12 cellular contexts compared by ENCODE assay signal in the genomic region with DNA sequence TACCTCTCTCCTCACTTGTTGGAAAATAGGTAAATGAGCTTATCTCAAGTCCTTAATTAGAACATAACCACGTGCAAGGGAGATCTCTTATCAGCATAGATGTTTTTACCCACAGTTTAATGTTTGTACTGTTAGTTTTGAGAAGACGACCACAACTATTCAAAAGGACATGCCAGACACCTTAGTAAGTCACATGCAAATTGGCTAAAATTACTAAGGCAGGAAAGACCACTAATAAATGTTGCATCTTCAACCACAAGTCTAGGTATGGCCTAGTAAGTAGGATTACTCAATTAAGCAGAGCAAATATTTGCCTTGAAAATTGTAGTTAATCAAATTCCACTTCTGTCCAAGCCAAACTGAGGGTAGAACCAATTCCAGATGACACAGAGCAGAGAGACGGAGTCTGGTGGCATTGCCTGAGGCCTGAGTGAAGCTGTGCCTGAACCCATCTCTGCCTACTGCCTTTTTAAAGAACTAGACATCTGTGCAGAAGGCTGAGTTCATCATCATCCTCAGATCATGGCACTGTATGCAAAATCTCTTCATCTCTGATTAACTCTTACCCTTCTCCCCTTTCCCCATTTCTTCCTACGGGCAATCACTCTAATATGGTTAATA. TPM values are rescaled to one million over a fixed set of nuclear protein-coding genes. Genes with fewer than 3 reads are reported as not detected.
DNase-seq lines count a peak whose midpoint lies in the region; ATAC-seq and TF ChIP-seq lines count a peak whose summit lies in the region.
"Had no signal": no experiment of that assay in that cellular context is flagged by ENCODE, and none has a peak within 500 bp of the region (broad histone marks: within the 10 kb centered on the region; RNA-seq: fewer than 3 reads in every experiment).

No MANE protein-coding gene starts in this region.

- H3K27me3 ChIP-seq in aorta (ENCODE audit: control insufficient read depth in 1 of 2, insufficient read depth in 2 of 2, low read length in 1 of 2) = no peaks in the 10 kb centered on the region
- H3K27me3 ChIP-seq: BLaER1 treated with 17β-estradiol and CSF1 and Interleukin-3, amounts not matched to agents 10 nM and 100 nM; right lobe of liver had no signal

- intact Hi-C loops in aorta (cut with DNase I) = no loop called here

- H3K4me1 ChIP-seq in aorta (ENCODE audit: control insufficient read depth in 1 of 2, insufficient read depth in 2 of 2, low read length in 2 of 2) = peaks cover 3 to 6% of the 10 kb centered on the region in 2 donors

- H3K36me3 ChIP-seq in aorta (ENCODE audit: control insufficient read depth in 1 of 2, insufficient read depth in 2 of 2, low read length in 1 of 2) = no peaks in the 10 kb centered on the region
- H3K36me3 ChIP-seq: BLaER1 treated with 17β-estradiol and CSF1 and Interleukin-3, amounts not matched to agents 10 nM and 100 nM; right lobe of liver had no signal

- ATAC-seq in GM18520 (IDR thresholded peaks at IDR 0.05; ENCODE audit: unreplicated experiment) (peak; percentile 18), omental fat pad (ENCODE audit: low FRiP score) (no peak), aorta (ENCODE audit: low FRiP score) (no peak), HG02885 (IDR thresholded peaks at IDR 0.05; ENCODE audit: poor library complexity, unreplicated experiment) (no peak)
- ATAC-seq: right lobe of liver had no signal

- H3K9me3 ChIP-seq in aorta (ENCODE audit: control insufficient read depth, low read length) = no peaks in the 10 kb centered on the region
- H3K9me3 ChIP-seq: right lobe of liver had no signal

- WGBS in aorta, 2 donors = 32 to 53% methylated on average over 4 of the region's 4 CpGs

- H3K27ac ChIP-seq in aorta (ENCODE audit: low read depth in 1 of 2, low read length in 2 of 2) = no peak overlapping the region
- H3K27ac ChIP-seq: BLaER1 treated with 17β-estradiol and CSF1 and Interleukin-3, amounts not matched to agents 10 nM and 100 nM; right lobe of liver had no signal

- TF ChIP-seq CTCF in fibroblast of the aortic adventitia (IDR thresholded peaks at IDR 0.05; ENCODE audit: insufficient read depth, low read length) = no peak
- no peak for TF ChIP-seq CTCF in omental fat pad (IDR thresholded peaks at IDR 0.05)

- DNase-seq in A172 (ENCODE audit: low spot score) = peak; percentile 47
- DNase-seq in T1000 (lab: John Stamatoyannopoulos, UW) = peak; percentile 61
- DNase-seq in fibroblast of the aortic adventitia (ENCODE audit: low read depth) = peak; percentile 42
- DNase-seq in omental fat pad (ENCODE audit: low spot score) = no peak
- no peak for DNase-seq in NCI-H1105 treated with DMSO at 0.1 percent for 48 hours (lab: John Stamatoyannopoulos, UW)
- no peak for DNase-seq in aorta
- DNase-seq: activated naive CD4-positive, alpha-beta T cell treated with Interleukin-2 at 50 U/mL for 16 hours; right lobe of liver; SHP77 treated with DMSO at 0.1 percent for 48 hours had no signal

- no peak overlapping the region for H3K4me3 ChIP-seq in fibroblast of the aortic adventitia (ENCODE audit: low read depth, low read length)
- H3K4me3 ChIP-seq in aorta (ENCODE audit: low read length in 2 of 2) = no peak overlapping the region
- H3K4me3 ChIP-seq: BLaER1 treated with 17β-estradiol and CSF1 and Interleukin-3, amounts not matched to agents 10 nM and 100 nM; right lobe of liver had no signal

RNA-seq across cellular contexts. Expression of gene CHST11, which starts 29.7 kb away (rescaled TPM):
- 4.7 and 8.4 TPM in 2 replicates for total RNA-seq in A172 (2014; rRNA removed; shearing (Covaris generic))
- total RNA-seq in fibroblast of the aortic adventitia (ENCODE audit: low replicate concordance) = 10.8 and 13.4 TPM in 2 replicates
- 10 to 100 TPM; 12.2 to 58.6 (median 30.1) TPM for total RNA-seq in omental fat pad
- 10 to 100 TPM; 27.2 to 31.0 TPM for total RNA-seq in aorta
- polyA plus RNA-seq in aorta = 1 to 10 TPM; 2.1 to 4.2 TPM

Comparison
In these comparisons a context has a peak if more than half of its experiments do, and no peak if none do; other contexts are left out.
1. DNase-seq: peak in A172 (single experiment), T1000 (single experiment) and fibroblast of the aortic adventitia (single experiment); none in omental fat pad (single experiment), NCI-H1105 treated with DMSO at 0.1 percent for 48 hours (single experiment) and aorta (0 of 2).